ENCODE assay signal across 16 cellular contexts in the genomic region with DNA sequence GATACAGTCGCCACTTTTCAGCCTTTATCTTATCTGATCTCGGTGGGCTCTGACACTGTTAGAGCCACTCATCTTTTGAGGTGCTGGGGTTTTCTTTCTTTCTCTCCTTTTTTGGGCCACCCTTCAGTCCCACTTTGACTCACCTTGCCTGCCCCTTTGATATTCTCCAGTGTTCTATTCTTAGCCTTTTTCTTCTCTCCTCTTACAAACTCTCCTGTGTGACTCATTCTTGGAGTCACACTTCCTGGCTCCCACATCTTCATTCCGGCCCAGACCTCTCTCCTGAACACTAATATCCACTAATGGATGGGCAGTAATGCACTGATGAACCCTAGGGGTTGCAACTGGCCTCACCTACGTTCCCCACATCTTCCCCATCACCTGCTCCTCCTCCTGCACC. TPM values are rescaled to one million over a fixed set of nuclear protein-coding genes. Genes with fewer than 3 reads are reported as not detected.
"Had no signal": no experiment of that assay in that cellular context is flagged by ENCODE, and none has a peak within 500 bp of the region (broad histone marks: within the 10 kb centered on the region; RNA-seq: fewer than 3 reads in every experiment).

No MANE protein-coding gene starts in this region.

- H3K4me1 ChIP-seq: ascending aorta, right lobe of liver had no signal

- H3K27me3 ChIP-seq: ascending aorta, cardiac muscle cell, right lobe of liver had no signal

- DNase-seq: activated CD4-positive, alpha-beta memory T cell treated with anti-CD3 and anti-CD28 coated beads, Interleukin-2, amount 10 ng/mL, durations not matched to agents 7 days and 5 days; activated CD4-positive, alpha-beta T cell treated with anti-CD3 and anti-CD28 coated beads for 36 hours; activated CD8-positive, alpha-beta memory T cell treated with anti-CD3 and anti-CD28 coated beads, Interleukin-2, amount 50 U/mL, for 4 hours; activated naive CD4-positive, alpha-beta T cell; effector CD4-positive, alpha-beta T cell; naive thymus-derived CD8-positive, alpha-beta T cell; posterior cingulate gyrus; right lobe of liver; tibial artery had no signal

- H3K27ac ChIP-seq: ascending aorta, cardiac muscle cell, right lobe of liver, tibial artery had no signal

- H3K9me3 ChIP-seq: ascending aorta, right lobe of liver, tibial artery had no signal

- ATAC-seq: activated CD4-positive, alpha-beta T cell treated with anti-CD3 and anti-CD28 coated beads for 36 hours; naive thymus-derived CD8-positive, alpha-beta T cell; right lobe of liver; stimulated activated memory B cell treated with anti-CD40 and anti-IgM and Interleukin-4, amounts not matched to agents 10 μg/mL and 1 μg/mL and 100 μg/mL, for 72 hours had no signal

- H3K36me3 ChIP-seq: ascending aorta, cardiac muscle cell, right lobe of liver, tibial artery had no signal

- H3K4me3 ChIP-seq: ascending aorta, cardiac muscle cell, right lobe of liver, tibial artery had no signal

RNA-seq across cellular contexts. Expression of a gene that starts 2.2 kb away (rescaled TPM):
- total RNA-seq: activated CD4-positive, alpha-beta memory T cell treated with anti-CD3 and anti-CD28 coated beads, Interleukin-2, amount 10 ng/mL, durations not matched to agents 7 days and 5 days; activated CD4-positive, alpha-beta T cell treated with anti-CD3 and anti-CD28 coated beads for 36 hours; ascending aorta; cardiac muscle cell; endothelial cell of umbilical vein; fibroblast of lung; lung microvascular endothelial cell; mononuclear cell; naive thymus-derived CD8-positive, alpha-beta T cell; right lobe of liver had no signal

RNA-seq across cellular contexts. Expression of a gene that starts 15.7 kb away (rescaled TPM):
- total RNA-seq: activated CD4-positive, alpha-beta memory T cell treated with anti-CD3 and anti-CD28 coated beads, Interleukin-2, amount 10 ng/mL, durations not matched to agents 7 days and 5 days; activated CD4-positive, alpha-beta T cell treated with anti-CD3 and anti-CD28 coated beads for 36 hours; ascending aorta; cardiac muscle cell; endothelial cell of umbilical vein; fibroblast of lung; lung microvascular endothelial cell; mononuclear cell; naive thymus-derived CD8-positive, alpha-beta T cell; right lobe of liver had no signal
